Comparison of ENCODE assay signal across 8 cellular contexts in the genomic region with DNA sequence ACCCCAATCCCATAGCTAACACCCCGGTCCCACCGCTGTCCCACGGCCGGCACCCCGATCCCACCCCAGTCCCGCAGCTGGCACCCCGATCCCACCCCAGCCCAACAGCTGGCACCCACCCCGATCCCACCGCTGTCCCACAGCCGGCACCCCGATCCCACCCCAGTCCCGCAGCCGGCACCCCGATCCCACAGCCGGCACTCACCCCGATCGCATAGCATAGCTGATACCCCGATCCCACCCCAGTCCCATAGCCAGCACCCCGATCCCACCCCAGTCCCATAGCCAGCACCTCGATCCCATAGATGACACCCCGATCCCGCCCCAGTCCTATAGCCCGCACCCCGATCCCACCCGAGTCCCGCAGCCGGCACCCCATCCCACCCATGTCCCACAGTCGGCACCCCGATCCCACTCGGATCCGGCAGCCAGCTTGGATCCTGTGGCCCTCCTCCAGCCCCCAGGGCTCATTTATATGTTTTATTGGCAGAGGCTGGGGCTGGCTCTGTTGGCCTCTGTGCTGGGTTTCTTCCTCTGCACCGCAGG. TPM values are rescaled to one million over a fixed set of nuclear protein-coding genes. Genes with fewer than 3 reads are reported as not detected.
DNase-seq lines count a peak whose midpoint lies in the region; ATAC-seq and TF ChIP-seq lines count a peak whose summit lies in the region.

No MANE protein-coding gene starts in this region.

- intact Hi-C loops in naive thymus-derived CD4-positive, alpha-beta T cell (cut with micrococcal nuclease), result loop anchor here (1.0 to 10.0 kb wide), 14 partner anchors 8 to 833 kb away; a partner anchor contains a TSS

- H3F3A ChIP-seq in OCI-LY1 (ENCODE audit: insufficient read depth, low read length), result no peaks in the 10 kb centered on the region; the same call in 1 of the 2 replicates

- H3K9me2 ChIP-seq in OCI-LY1 (ENCODE audit: low read depth, low read length), result no peaks in the 10 kb centered on the region

- peak overlapping the region; percentile 90 for H3K4me3 ChIP-seq in AG10803 (ENCODE audit: low read length)
- peak overlapping the region; percentile 96 for H3K4me3 ChIP-seq in OCI-LY1 (ENCODE audit: low read depth, low read length, poor library complexity, severe bottlenecking)
- no peak overlapping the region for H3K4me3 ChIP-seq in endocrine pancreas (ENCODE audit: control insufficient read depth, insufficient read depth, low read length)
- H3K4me3 ChIP-seq in naive thymus-derived CD4-positive, alpha-beta T cell (ENCODE audit: low read length), result peak overlapping the region; percentile 96

- H3K27me3 ChIP-seq in OCI-LY1 (ENCODE audit: insufficient read depth, low read length) (no peaks in the 10 kb centered on the region), endocrine pancreas (ENCODE audit: control insufficient read depth, insufficient read depth, low read length) (no peaks in the 10 kb centered on the region)
- H3K27me3 ChIP-seq in naive thymus-derived CD4-positive, alpha-beta T cell (ENCODE audit: control insufficient read depth in 2 of 2, insufficient read depth in 2 of 2, low read length in 2 of 2), result no peaks in the 10 kb centered on the region

- CTCF ChIA-PET in naive thymus-derived CD4-positive, alpha-beta T cell (lab: Charles Lee), result interaction anchor here (1.4 kb wide), 1 partner anchor 14 kb away, joined by 6 read pairs; no protein-coding TSS in a partner anchor

- no peak overlapping the region for H2AFZ ChIP-seq in OCI-LY1 (ENCODE audit: low read length)

- POLR2A ChIA-PET in naive thymus-derived CD4-positive, alpha-beta T cell (lab: Charles Lee), result interaction anchor here (0.6 to 13.3 kb wide), 14 partner anchors 10 to 526 kb away, joined by 3 to 552 read pairs (median 6); a partner anchor contains a TSS

- H3K36me3 Mint-ChIP-seq in naive thymus-derived CD4-positive, alpha-beta T cell, result peaks cover 4 to 22% (median 12%) of the 10 kb centered on the region in 5 donors

- H3K4me1 ChIP-seq in OCI-LY1 (ENCODE audit: insufficient read depth, low read length, severe bottlenecking), result peaks cover 37% of the 10 kb centered on the region
- H3K4me1 ChIP-seq in endocrine pancreas (ENCODE audit: control insufficient read depth, insufficient read depth, low read length), result no peaks in the 10 kb centered on the region
- H3K4me1 ChIP-seq in naive thymus-derived CD4-positive, alpha-beta T cell (ENCODE audit: control insufficient read depth in 2 of 2, insufficient read depth in 2 of 2, low read length in 2 of 2), result peaks cover 33 to 45% of the 10 kb centered on the region in 2 donors

- peak overlapping the region; percentile 98 for H3K4me2 ChIP-seq in OCI-LY1 (ENCODE audit: low read length)

- H3K27ac ChIP-seq in OCI-LY1 (ENCODE audit: low read depth, low read length, poor library complexity, severe bottlenecking), result peak overlapping the region; percentile 89
- peak overlapping the region; percentile 85 for H3K27ac ChIP-seq in naive thymus-derived CD4-positive, alpha-beta T cell (ENCODE audit: low read depth, low read length)

- peaks cover 25 to 64% (median 40%) of the 10 kb centered on the region in 7 donors for H3K4me1 Mint-ChIP-seq in naive thymus-derived CD4-positive, alpha-beta T cell

- peaks cover 20% of the 10 kb centered on the region for H3K79me2 ChIP-seq in OCI-LY1 (ENCODE audit: insufficient read depth, low read length)

- no peaks in the 10 kb centered on the region for H3K27me3 Mint-ChIP-seq in naive thymus-derived CD4-positive, alpha-beta T cell

- H3K9me3 ChIP-seq in OCI-LY1 (ENCODE audit: low read length), result no peaks in the 10 kb centered on the region
- no peaks in the 10 kb centered on the region for H3K9me3 ChIP-seq in endocrine pancreas (ENCODE audit: control insufficient read depth, low read length)
- no peaks in the 10 kb centered on the region for H3K9me3 ChIP-seq in naive thymus-derived CD4-positive, alpha-beta T cell (ENCODE audit: control insufficient read depth in 2 of 3, low read length in 3 of 3)

- DNase-seq in AG10803 (ENCODE audit: low read depth) (no peak), NCI-H524 treated with DMSO at 0.1 percent for 48 hours (lab: John Stamatoyannopoulos, UW) (no peak)
- DNase-seq in naive thymus-derived CD4-positive, alpha-beta T cell, result no peak
- no peak for DNase-seq in stimulated activated CD4-positive, alpha-beta T cell treated with anti-CD3 and anti-CD28 coated beads, Interleukin-4, amount 100 ng/mL, for 1 hour

- H3K9ac ChIP-seq in OCI-LY1 (ENCODE audit: low read length) (peak overlapping the region; percentile 99), endocrine pancreas (ENCODE audit: control insufficient read depth, insufficient read depth, low read length) (peak overlapping the region; percentile 82)

- peak overlapping the region; percentile 93 to 98 (median 95) for H3K27ac Mint-ChIP-seq in naive thymus-derived CD4-positive, alpha-beta T cell

- ATAC-seq in naive thymus-derived CD4-positive, alpha-beta T cell, result no peak
- ATAC-seq in GM21529 (IDR thresholded peaks at IDR 0.05; ENCODE audit: unreplicated experiment) (no peak), HG02884 (IDR thresholded peaks at IDR 0.05; ENCODE audit: unreplicated experiment) (no peak)

- peaks cover 0 to 2% (median 0%) of the 10 kb centered on the region in 11 donors for H3K9me3 Mint-ChIP-seq in naive thymus-derived CD4-positive, alpha-beta T cell

- H3K36me3 ChIP-seq in OCI-LY1 (ENCODE audit: insufficient read depth, low read length) (no peaks in the 10 kb centered on the region), endocrine pancreas (ENCODE audit: control insufficient read depth, insufficient read depth, low read length) (no peaks in the 10 kb centered on the region)
- peaks cover 0 to 11% (median 0%) of the 10 kb centered on the region in 3 experiments for H3K36me3 ChIP-seq in naive thymus-derived CD4-positive, alpha-beta T cell (ENCODE audit: control insufficient read depth in 2 of 3, insufficient read depth in 3 of 3, low read length in 3 of 3)

- TF ChIP-seq CTCF in AG10803 (conservative IDR thresholded peaks at IDR 0.05; ENCODE audit: low read length), result no peak
- no peak for TF ChIP-seq CTCF in OCI-LY1 (IDR thresholded peaks at IDR 0.05; ENCODE audit: low read length)

- peak overlapping the region; percentile 93 to 99 (median 98) for H3K4me3 Mint-ChIP-seq in naive thymus-derived CD4-positive, alpha-beta T cell

- no peaks in the 10 kb centered on the region for H4K20me1 ChIP-seq in OCI-LY1 (ENCODE audit: insufficient read depth, low read length)

RNA-seq across cellular contexts. Expression of a gene that starts 0.9 kb away (rescaled TPM):
- total RNA-seq in naive thymus-derived CD4-positive, alpha-beta T cell, result 10 to 100 TPM; 17.4 to 30.2 (median 24.6) TPM
- 10 to 100 TPM; 11.0 to 21.9 TPM for polyA plus RNA-seq in naive thymus-derived CD4-positive, alpha-beta T cell

RNA-seq across cellular contexts. Expression of a gene that starts 25.5 kb away (rescaled TPM):
- total RNA-seq in naive thymus-derived CD4-positive, alpha-beta T cell, result 100 to 1,000 TPM in 2 of 5 experiments, 10 to 100 TPM in 3; 34.2 to 122 (median 70.3) TPM
- 10 to 100 TPM; 33.5 to 37.0 TPM for polyA plus RNA-seq in naive thymus-derived CD4-positive, alpha-beta T cell

RNA-seq across cellular contexts. Expression of a gene that starts 30.3 kb away (rescaled TPM):
- 10 to 100 TPM; 28.4 to 47.2 (median 32.4) TPM for total RNA-seq in naive thymus-derived CD4-positive, alpha-beta T cell
- 1 to 10 TPM; 1.9 to 8.6 TPM for polyA plus RNA-seq in naive thymus-derived CD4-positive, alpha-beta T cell

RNA-seq across cellular contexts. Expression of a gene that starts 53.7 kb away (rescaled TPM):
- total RNA-seq in naive thymus-derived CD4-positive, alpha-beta T cell, result 100 to 1,000 TPM in 1 of 5 experiments, 10 to 100 TPM in 4; 24.4 to 102 (median 42.1) TPM
- 1 to 10 TPM; 3.8 to 5.8 TPM for polyA plus RNA-seq in naive thymus-derived CD4-positive, alpha-beta T cell
